Comparison of ENCODE assay signal across 8 cellular contexts in the genomic region with DNA sequence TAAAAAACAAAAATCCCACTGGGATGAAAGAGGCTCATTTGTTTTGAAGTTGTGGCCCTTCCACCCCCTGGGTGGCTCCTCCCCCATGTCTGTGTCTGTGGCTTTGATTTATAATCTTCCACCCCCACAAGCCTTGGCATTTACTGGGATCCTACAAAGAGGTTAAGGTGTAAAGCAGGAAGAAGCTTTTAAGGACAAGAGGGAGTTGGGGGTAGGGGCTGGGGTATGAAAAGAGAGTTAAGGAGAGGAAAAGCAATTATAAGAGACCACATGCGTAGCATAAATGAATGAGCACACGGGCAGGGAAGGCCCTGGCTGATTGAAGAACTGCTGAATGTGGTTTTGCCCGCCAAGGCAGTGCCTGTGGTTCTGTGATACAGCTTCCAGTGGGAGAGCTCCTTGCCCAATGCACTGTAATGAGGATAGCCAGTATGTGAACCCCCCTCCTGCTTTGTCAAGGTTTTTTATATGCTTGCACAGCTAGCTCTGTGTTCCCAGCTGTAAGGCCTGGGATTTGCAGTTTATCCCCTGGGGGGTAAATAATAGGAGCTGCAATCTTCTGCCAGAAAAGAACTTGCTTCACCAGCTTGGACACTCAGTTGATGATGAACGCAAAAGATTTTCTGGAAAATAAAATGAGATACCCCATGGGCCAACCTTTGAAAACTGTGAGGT. TPM values are rescaled to one million over a fixed set of nuclear protein-coding genes. Genes with fewer than 3 reads are reported as not detected.
DNase-seq lines count a peak whose midpoint lies in the region; ATAC-seq and TF ChIP-seq lines count a peak whose summit lies in the region.

No MANE protein-coding gene starts in this region.

- no peak overlapping the region for H3K4me3 ChIP-seq in OCI-LY1 (ENCODE audit: low read depth, low read length, poor library complexity, severe bottlenecking)
- no peak overlapping the region for H3K4me3 ChIP-seq in esophagus squamous epithelium

- no peak for TF ChIP-seq CTCF in OCI-LY1 (IDR thresholded peaks at IDR 0.05; ENCODE audit: low read length)
- peak in 1 of 6 experiments; percentile 3 for TF ChIP-seq CTCF in esophagus squamous epithelium (IDR thresholded peaks at IDR 0.05)
- no peak for TF ChIP-seq CTCF in neural crest cell (conservative IDR thresholded peaks at IDR 0.05)

- H4K20me1 ChIP-seq in OCI-LY1 (ENCODE audit: insufficient read depth, low read length) = no peaks in the 10 kb centered on the region

- H3K9ac ChIP-seq in OCI-LY1 (ENCODE audit: low read length) = no peak overlapping the region

- no peak for TF ChIP-seq POLR2A in esophagus squamous epithelium (IDR thresholded peaks at IDR 0.05)

- no peak for ATAC-seq in HG03039 (IDR thresholded peaks at IDR 0.05; ENCODE audit: unreplicated experiment)
- ATAC-seq in HG03378 (IDR thresholded peaks at IDR 0.05; ENCODE audit: unreplicated experiment) = no peak

- peaks cover 69% of the 10 kb centered on the region for H3K4me1 Mint-ChIP-seq in neural crest cell

- H3K27me3 Mint-ChIP-seq in neural crest cell (ENCODE audit: low read depth) = no peaks in the 10 kb centered on the region

- H3K9me3 Mint-ChIP-seq in neural crest cell = no peaks in the 10 kb centered on the region

- peak overlapping the region; percentile 91 for H3K27ac Mint-ChIP-seq in neural crest cell (ENCODE audit: unreplicated experiment)

- no peak overlapping the region for H2AFZ ChIP-seq in OCI-LY1 (ENCODE audit: low read length)

- WGBS in esophagus squamous epithelium, 2 donors = 27 to 30% methylated on average over 4 of the region's 4 CpGs

- H3K9me2 ChIP-seq in OCI-LY1 (ENCODE audit: low read depth, low read length) = no peaks in the 10 kb centered on the region

- H3K4me1 ChIP-seq in OCI-LY1 (ENCODE audit: insufficient read depth, low read length, severe bottlenecking) = peaks cover 68% of the 10 kb centered on the region
- peaks cover 40 to 79% (median 69%) of the 10 kb centered on the region in 3 donors for H3K4me1 ChIP-seq in esophagus squamous epithelium

- H3F3A ChIP-seq in OCI-LY1 (ENCODE audit: insufficient read depth, low read length) = peaks cover 13% of the 10 kb centered on the region; the same call in 1 of the 2 replicates

- peak overlapping the region; percentile 85 for H3K4me3 Mint-ChIP-seq in neural crest cell

- H3K4me2 ChIP-seq in OCI-LY1 (ENCODE audit: low read length) = no peak overlapping the region

- DNase-seq in D341Med (ENCODE audit: low spot score) (peak; percentile 48), esophagus squamous epithelium (lab: John Stamatoyannopoulos, UW) (no peak), neural crest cell (ENCODE audit: low read depth, low spot score) (no peak), NCI-H1436 treated with DMSO at 0.1 percent for 48 hours (lab: John Stamatoyannopoulos, UW) (no peak)
- no peak for DNase-seq in activated effector memory CD4-positive, alpha-beta T cell treated with Interleukin-2 at 50 U/mL for 16 hours

- H3K36me3 ChIP-seq in OCI-LY1 (ENCODE audit: insufficient read depth, low read length) = peaks cover 3% of the 10 kb centered on the region; the same call in 1 of the 2 replicates
- no peaks in the 10 kb centered on the region for H3K36me3 ChIP-seq in esophagus squamous epithelium

- H3K36me3 Mint-ChIP-seq in neural crest cell (ENCODE audit: low read depth) = peaks cover 3% of the 10 kb centered on the region

- intact Hi-C loops in esophagus squamous epithelium (cut with DNase I) = no loop called here

- H3K9me3 ChIP-seq in OCI-LY1 (ENCODE audit: low read length) (no peaks in the 10 kb centered on the region), esophagus squamous epithelium (no peaks in the 10 kb centered on the region)

- peak overlapping the region; percentile 1 for H3K27ac ChIP-seq in OCI-LY1 (ENCODE audit: low read depth, low read length, poor library complexity, severe bottlenecking)
- peak overlapping the region; percentile 52 to 99 (median 92) for H3K27ac ChIP-seq in esophagus squamous epithelium

- H3K27me3 ChIP-seq in OCI-LY1 (ENCODE audit: insufficient read depth, low read length) = no peaks in the 10 kb centered on the region
- no peaks in the 10 kb centered on the region for H3K27me3 ChIP-seq in esophagus squamous epithelium

- peaks cover 13% of the 10 kb centered on the region for H3K79me2 ChIP-seq in OCI-LY1 (ENCODE audit: insufficient read depth, low read length)

RNA-seq across cellular contexts. Expression of gene KMT2E, which starts 34.7 kb away (rescaled TPM):
- 10 to 100 TPM; 37.2 to 80.5 (median 54.4) TPM for total RNA-seq in esophagus squamous epithelium
- total RNA-seq in neural crest cell = 75.5 and 79.6 TPM in 2 replicates
